8 cellular contexts compared by ENCODE assay signal in the genomic region with DNA sequence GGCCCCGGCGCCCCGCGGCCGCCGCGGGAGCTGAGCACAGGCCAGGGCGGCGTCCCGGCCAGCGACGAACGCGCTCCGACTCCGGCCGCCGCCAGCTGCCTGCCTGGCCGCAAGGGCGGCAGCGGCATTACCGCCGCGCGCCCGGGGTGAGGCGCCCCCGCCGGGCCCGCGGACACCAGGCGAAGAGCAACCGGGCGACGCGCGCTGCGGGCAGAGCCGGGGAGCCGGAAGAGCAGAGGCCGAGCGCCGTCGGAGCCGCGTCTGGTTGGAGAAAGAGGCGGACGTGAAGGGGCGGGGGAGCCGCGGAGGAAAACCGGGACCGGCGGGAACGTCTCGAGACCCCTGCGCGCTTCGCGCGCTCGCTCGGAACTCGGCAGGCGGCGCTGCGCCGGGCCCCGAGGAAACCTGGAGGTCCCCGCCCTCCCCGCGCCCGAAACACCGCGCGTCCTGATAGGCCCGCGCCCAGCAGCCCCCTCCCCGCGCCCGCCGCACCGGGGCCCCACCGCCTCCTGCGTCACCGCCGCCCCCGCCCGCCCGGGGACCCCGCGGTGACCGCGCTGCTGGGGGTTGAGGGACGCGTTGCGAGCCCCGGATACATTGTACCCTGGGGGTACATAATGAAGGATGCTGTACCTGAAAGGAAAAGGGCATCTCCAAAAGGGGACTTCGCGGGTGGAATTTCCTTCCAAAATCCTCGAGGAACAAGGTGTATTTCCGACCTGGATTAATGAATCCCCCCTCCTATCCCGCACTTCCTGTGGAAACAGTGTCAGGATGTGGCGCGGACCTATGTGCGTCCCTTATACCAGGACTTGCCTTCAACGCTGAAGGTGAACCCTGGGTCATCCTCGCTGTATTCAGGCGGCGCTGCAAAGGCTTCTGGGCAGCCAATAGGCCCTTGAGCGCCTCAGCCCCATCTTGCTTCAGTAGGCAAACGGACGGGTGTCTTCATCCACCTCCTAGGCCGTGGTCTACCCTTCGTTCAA. TPM values are rescaled to one million over a fixed set of nuclear protein-coding genes. Genes with fewer than 3 reads are reported as not detected.
DNase-seq lines count a peak whose midpoint lies in the region; ATAC-seq, FAIRE-seq and TF ChIP-seq lines count a peak whose summit lies in the region.

No MANE protein-coding gene starts in this region.

- peak overlapping the region; percentile 56 for H3K9ac ChIP-seq in endothelial cell of umbilical vein (replicated peaks; ENCODE audit: extremely low read depth, insufficient read depth, low read length)

- TSS peak; percentile 49 for BruUV-seq in endothelial cell of umbilical vein (replicated peaks; lab: Mats Ljungman, UMichigan)

- 3 to 4% methylated on average over 66 to 85 of the region's 115 CpGs for WGBS in mesodermal cell (ENCODE audit: insufficient coverage in 2 of 2), 2 experiments

- DNase-seq in CD1c-positive myeloid dendritic cell (ENCODE audit: extremely low spot score) (peak; percentile 82), GM19238 (ENCODE audit: insufficient read length, low spot score) (peak; percentile 80), NCI-H510A treated with DMSO at 0.1 percent for 48 hours (lab: John Stamatoyannopoulos, UW) (peak; percentile 92), endothelial cell of umbilical vein (ENCODE audit: low read depth, low spot score) (peak; percentile 83)
- DNase-seq in activated CD8-positive, alpha-beta T cell treated with anti-CD3 and anti-CD28 coated beads for 36 hours = peak; percentile 64
- DNase-seq in stimulated activated CD8-positive, alpha-beta memory T cell treated with anti-CD3 and anti-CD28 coated beads, Interleukin-2, amount 100 ng/mL, for 48 hours (ENCODE audit: low read depth in 2 of 2) = peak; percentile 29 to 36

- H3K36me3 ChIP-seq in endothelial cell of umbilical vein (ENCODE audit: control insufficient read depth in 2 of 2, extremely low read depth in 1 of 2, insufficient read depth in 2 of 2, low read length in 2 of 2) (no peaks in the 10 kb centered on the region), mesodermal cell (ENCODE audit: control insufficient read depth, insufficient read depth, low read length) (no peaks in the 10 kb centered on the region)

- H4K20me1 ChIP-seq in endothelial cell of umbilical vein (replicated peaks; ENCODE audit: control insufficient read depth, extremely low read depth, insufficient read depth, low read length) = no peaks in the 10 kb centered on the region

- H3K9me3 Mint-ChIP-seq in activated CD8-positive, alpha-beta T cell treated with anti-CD3 and anti-CD28 coated beads for 36 hours = no peaks in the 10 kb centered on the region

- peak; percentile 50 for ATAC-seq in HG03378 (IDR thresholded peaks at IDR 0.05; ENCODE audit: unreplicated experiment)
- ATAC-seq in activated CD8-positive, alpha-beta T cell treated with anti-CD3 and anti-CD28 coated beads for 36 hours = peak; percentile 80

- peaks cover 7% of the 10 kb centered on the region for H3K79me2 ChIP-seq in endothelial cell of umbilical vein (ENCODE audit: control insufficient read depth, insufficient read depth, low read length)

- H3K27me3 ChIP-seq in endothelial cell of umbilical vein (ENCODE audit: control insufficient read depth in 2 of 2, insufficient read depth in 2 of 2, low read length in 2 of 2) = no peaks in the 10 kb centered on the region

- dilution Hi-C loops in endothelial cell of umbilical vein (cut with MboI; ENCODE audit: extremely low pct_ligation_motif_present, low sequenced_read_pairs) = no loop called here

- peaks cover 31% of the 10 kb centered on the region for H3K4me1 ChIP-seq in endothelial cell of umbilical vein (ENCODE audit: control insufficient read depth, extremely low read depth, insufficient read depth, low read length)
- H3K4me1 ChIP-seq in mesodermal cell (ENCODE audit: control insufficient read depth, insufficient read depth, low read length, poor library complexity, severe bottlenecking) = peaks cover 4% of the 10 kb centered on the region

- POLR2A ChIA-PET in activated CD8-positive, alpha-beta T cell treated with anti-CD3 and anti-CD28 coated beads for 36 hours (lab: Charles Lee) = no interaction called here
- POLR2A ChIA-PET in endothelial cell of umbilical vein (lab: Charles Lee) = no interaction called here

- intact Hi-C loops in activated CD8-positive, alpha-beta T cell treated with anti-CD3 and anti-CD28 coated beads for 36 hours (cut with micrococcal nuclease) = no loop called here
- intact Hi-C loops in endothelial cell of umbilical vein (cut with micrococcal nuclease) = loop anchor here (1.0 to 5.0 kb wide), 5 partner anchors 37 to 257 kb away; partner anchors contain the start of gene TRAPPC8

- H3K36me3 Mint-ChIP-seq in activated CD8-positive, alpha-beta T cell treated with anti-CD3 and anti-CD28 coated beads for 36 hours (ENCODE audit: low read depth) = no peaks in the 10 kb centered on the region

- H3K4me2 ChIP-seq in endothelial cell of umbilical vein (ENCODE audit: insufficient read depth, low read length) = peak overlapping the region; percentile 90

- no peaks in the 10 kb centered on the region for H3K9me1 ChIP-seq in endothelial cell of umbilical vein (replicated peaks; ENCODE audit: control insufficient read depth, extremely low read depth, insufficient read depth, low read length)

- no peak for FAIRE-seq in endothelial cell of umbilical vein (lab: Jason Lieb, UNC)

- TF ChIP-seq POLR2A in endothelial cell of umbilical vein (IDR thresholded peaks at IDR 0.05; ENCODE audit: low read depth, low read length) = peak; percentile 48

- H2AFZ ChIP-seq in endothelial cell of umbilical vein (ENCODE audit: low read depth, low read length) = peak overlapping the region; percentile 60

- H3K27ac Mint-ChIP-seq in activated CD8-positive, alpha-beta T cell treated with anti-CD3 and anti-CD28 coated beads for 36 hours = peak overlapping the region; percentile 74

- H3K4me3 Mint-ChIP-seq in activated CD8-positive, alpha-beta T cell treated with anti-CD3 and anti-CD28 coated beads for 36 hours = peak overlapping the region; percentile 74

- H3K9me3 ChIP-seq in endothelial cell of umbilical vein (replicated peaks; ENCODE audit: control insufficient read depth, insufficient read depth, low read length) = no peaks in the 10 kb centered on the region
- H3K9me3 ChIP-seq in mesodermal cell (ENCODE audit: control insufficient read depth, low read length) = no peaks in the 10 kb centered on the region

- no peak for TF ChIP-seq CTCF in activated CD8-positive, alpha-beta T cell treated with anti-CD3 and anti-CD28 coated beads for 36 hours (IDR thresholded peaks at IDR 0.05)
- peak; percentile 35 to 50 for TF ChIP-seq CTCF in endothelial cell of umbilical vein (IDR thresholded peaks at IDR 0.05; ENCODE audit: extremely low read depth in 1 of 2, insufficient read depth in 1 of 2, low read depth in 1 of 2, low read length in 2 of 2)

- H3K4me3 ChIP-seq in endothelial cell of umbilical vein (replicated peaks in 1 of 3; ENCODE audit: insufficient read depth in 1 of 3, low read depth in 1 of 3, low read length in 3 of 3) (peak overlapping the region; percentile 52 to 68 (median 59)), mesodermal cell (ENCODE audit: extremely low read depth, insufficient read depth, low read length, poor library complexity, severe bottlenecking) (peak overlapping the region; percentile 48)

- CTCF ChIA-PET in activated CD8-positive, alpha-beta T cell treated with anti-CD3 and anti-CD28 coated beads for 36 hours (lab: Charles Lee) = interaction anchor here (1.4 to 1.5 kb wide), 2 partner anchors 35 to 39 kb away, joined by 3 to 7 read pairs; no protein-coding TSS in a partner anchor
- CTCF ChIA-PET in endothelial cell of umbilical vein (lab: Charles Lee) = interaction anchor here (0.8 to 2.2 kb wide), 7 partner anchors 18 to 129 kb away, joined by 3 to 14 read pairs (median 4); no protein-coding TSS in a partner anchor

- peak overlapping the region; percentile 39 for H3K27ac ChIP-seq in endothelial cell of umbilical vein (ENCODE audit: insufficient read depth, low read depth, low read length)
- peak overlapping the region; percentile 68 for H3K27ac ChIP-seq in mesodermal cell (ENCODE audit: low read depth, low read length, severe bottlenecking)

- peaks cover 14% of the 10 kb centered on the region for H3K4me1 Mint-ChIP-seq in activated CD8-positive, alpha-beta T cell treated with anti-CD3 and anti-CD28 coated beads for 36 hours (ENCODE audit: low read depth)

- H3K27me3 Mint-ChIP-seq in activated CD8-positive, alpha-beta T cell treated with anti-CD3 and anti-CD28 coated beads for 36 hours = peaks cover 52% of the 10 kb centered on the region

TF ChIP-seq in endothelial cell of umbilical vein, 7 proteins besides CTCF, POLR2A, EP300 and RAD21:
- TF ChIP-seq POLR2AphosphoS5 (IDR thresholded peaks at IDR 0.05; ENCODE audit: insufficient read depth, low read depth, low read length) (peak; percentile 63), GATA2 (IDR thresholded peaks at IDR 0.05; ENCODE audit: insufficient read depth, insufficient read length, low read depth, low read length) (no peak)

RNA-seq across cellular contexts. Expression of gene B4GALT6, which starts 1.0 kb away (rescaled TPM):
- total RNA-seq in activated CD8-positive, alpha-beta T cell treated with anti-CD3 and anti-CD28 coated beads for 36 hours = 1 to 10 TPM; 1.7 to 2.4 TPM
- 24.2 and 25.2 TPM in 2 replicates for total RNA-seq in endothelial cell of umbilical vein
- polyA plus RNA-seq in endothelial cell of umbilical vein = 2.9 and 3.9 TPM in 2 replicates
- polyA plus RNA-seq in endothelial cell of umbilical vein (2011; cell fraction: cytosol; rRNA removed) = 4.7 and 4.8 TPM in 2 replicates
- 10.8 and 12.9 TPM in 2 replicates for polyA plus RNA-seq in endothelial cell of umbilical vein (2011; cell fraction: nucleus; rRNA removed)
- 23.5 and 24.6 TPM in 2 replicates for polyA plus RNA-seq in endothelial cell of umbilical vein (2012)
- polyA minus RNA-seq in endothelial cell of umbilical vein = 8.4 and 10.5 TPM in 2 replicates
- polyA minus RNA-seq in endothelial cell of umbilical vein (2011; cell fraction: cytosol; rRNA and poly(A)+ RNA removed) = 1.2 TPM
- 6.4 and 8.8 TPM in 2 replicates for polyA minus RNA-seq in endothelial cell of umbilical vein (2011; cell fraction: nucleus; rRNA and poly(A)+ RNA removed)
- 16.4 TPM for polyA plus RNA-seq in mesodermal cell (2013, experiment 1 of 2)
- polyA plus RNA-seq in mesodermal cell (2013, experiment 2 of 2) = 16.3 TPM

Comparison
In these comparisons a context has a peak if more than half of its experiments do, and no peak if none do; other contexts are left out.
1. Peak in every context shown above with its lines: DNase-seq, ATAC-seq, H3K4me3 ChIP-seq and H3K27ac ChIP-seq.
2. DNase-seq: peak in every context shown above with its lines; median percentile 92 in NCI-H510A treated with DMSO at 0.1 percent for 48 hours; 83 in endothelial cell of umbilical vein; 82 in CD1c-positive myeloid dendritic cell; 80 in GM19238; 64 in activated CD8-positive, alpha-beta T cell treated with anti-CD3 and anti-CD28 coated beads for 36 hours; 32 in stimulated activated CD8-positive, alpha-beta memory T cell treated with anti-CD3 and anti-CD28 coated beads, Interleukin-2, amount 100 ng/mL, for 48 hours.